Comparison of ENCODE assay signal across 8 cellular contexts in the genomic region with DNA sequence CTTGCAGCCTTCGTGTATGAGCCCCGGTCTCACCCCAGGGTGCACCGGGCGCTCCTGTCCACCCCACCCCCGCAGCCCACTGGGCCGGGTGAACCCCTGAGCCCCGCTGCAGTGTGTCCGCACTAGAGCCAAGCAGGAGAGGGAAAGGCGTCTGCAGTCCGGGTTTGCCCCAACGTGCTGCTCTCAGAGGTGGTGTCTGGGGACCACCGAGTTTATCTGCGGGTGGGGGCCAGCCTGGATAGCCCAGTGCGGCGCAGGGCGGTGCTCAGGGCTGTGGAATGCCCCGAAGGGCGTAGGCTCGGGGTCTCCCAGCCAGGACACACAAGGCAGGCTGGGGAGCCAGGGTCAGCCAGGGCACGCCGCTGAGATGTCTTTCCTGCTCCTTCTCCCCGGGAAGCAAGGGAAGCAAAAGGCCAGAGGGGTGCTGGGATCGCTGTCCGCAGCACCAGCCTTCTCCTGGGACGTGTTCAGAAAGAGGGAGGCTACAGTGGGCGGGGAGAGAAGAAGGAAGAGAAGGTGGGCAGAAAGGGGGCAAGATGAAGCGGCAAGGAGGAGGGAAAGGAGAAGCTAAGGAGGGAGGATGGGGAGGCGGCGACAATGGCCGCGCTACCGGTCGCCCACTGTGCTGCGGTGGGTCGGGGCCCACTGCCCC.
DNase-seq lines count a peak whose midpoint lies in the region; ATAC-seq and TF ChIP-seq lines count a peak whose summit lies in the region.

No MANE protein-coding gene starts in this region.

- DNase-seq in HEK293T (ENCODE audit: extremely low spot score): no peak

- no peaks in the 10 kb centered on the region; a peak in 1 of 22 replicates for H3K27me3 ChIP-seq in BLaER1 treated with 17β-estradiol and CSF1 and Interleukin-3, amounts not matched to agents 10 nM and 100 nM
- no peaks in the 10 kb centered on the region for H3K27me3 ChIP-seq in duodenal mucosa (ENCODE audit: control insufficient read depth in 1 of 2, insufficient read depth in 2 of 2, low read length in 2 of 2)
- no peaks in the 10 kb centered on the region for H3K27me3 ChIP-seq in mucosa of rectum (ENCODE audit: control insufficient read depth in 2 of 2, insufficient read depth in 2 of 2, low read length in 2 of 2)

- H3K4me1 ChIP-seq in BLaER1 treated with 17β-estradiol and CSF1 and Interleukin-3, amounts not matched to agents 10 nM and 100 nM: peaks cover 21 to 38% (median 31%) of the 10 kb centered on the region in 10 experiments
- peaks cover 11 to 25% of the 10 kb centered on the region in 2 donors for H3K4me1 ChIP-seq in duodenal mucosa (ENCODE audit: control insufficient read depth in 1 of 2, insufficient read depth in 2 of 2, low read length in 2 of 2)
- H3K4me1 ChIP-seq in mucosa of rectum (ENCODE audit: control insufficient read depth in 2 of 2, insufficient read depth in 2 of 2, low read length in 2 of 2): peaks cover 16 to 20% of the 10 kb centered on the region in 2 donors

- no peaks in the 10 kb centered on the region for H3K9me3 ChIP-seq in BLaER1 treated with 17β-estradiol and CSF1 and Interleukin-3, amounts not matched to agents 10 nM and 100 nM (replicated peaks in 1 of 11)
- H3K9me3 ChIP-seq in duodenal mucosa (ENCODE audit: control insufficient read depth in 1 of 2, low read length in 2 of 2) (no peaks in the 10 kb centered on the region), mucosa of rectum (ENCODE audit: control insufficient read depth in 2 of 2, low read length in 2 of 2) (no peaks in the 10 kb centered on the region)

- POLR2A ChIA-PET in HEK293T (lab: Yijun Ruan, JAX): interaction anchor here (0.7 kb wide), 1 partner anchor 208 kb away, joined by 3 read pairs; no protein-coding TSS in a partner anchor

- peak overlapping the region; percentile 63 to 87 (median 80); a peak in 21 of 22 replicates for H3K27ac ChIP-seq in BLaER1 treated with 17β-estradiol and CSF1 and Interleukin-3, amounts not matched to agents 10 nM and 100 nM
- H3K27ac ChIP-seq in duodenal mucosa (ENCODE audit: low read depth, low read length) (peak overlapping the region; percentile 39), mucosa of rectum (ENCODE audit: low read depth in 2 of 2, low read length in 2 of 2) (peak overlapping the region; percentile 77 to 78)

- peak overlapping the region; percentile 61 to 79 (median 64) for H3K4me3 ChIP-seq in BLaER1 treated with 17β-estradiol and CSF1 and Interleukin-3, amounts not matched to agents 10 nM and 100 nM
- peak overlapping the region; percentile 75 to 82 for H3K4me3 ChIP-seq in duodenal mucosa (ENCODE audit: low read depth in 1 of 2, low read length in 2 of 2)
- peak overlapping the region; percentile 74 to 78 for H3K4me3 ChIP-seq in mucosa of rectum (ENCODE audit: low read length in 2 of 2)

- CTCF ChIA-PET in HEK293T (lab: Yijun Ruan, JAX): interaction anchor here (0.6 kb wide), 1 partner anchor 11 kb away, joined by 3 read pairs; no protein-coding TSS in a partner anchor

- H3K36me3 ChIP-seq in BLaER1 treated with 17β-estradiol and CSF1 and Interleukin-3, amounts not matched to agents 10 nM and 100 nM: no peaks in the 10 kb centered on the region
- H3K36me3 ChIP-seq in duodenal mucosa (ENCODE audit: control insufficient read depth in 1 of 2, insufficient read depth in 2 of 2, low read length in 2 of 2) (no peaks in the 10 kb centered on the region), mucosa of rectum (ENCODE audit: control insufficient read depth in 2 of 2, insufficient read depth in 2 of 2, low read length in 2 of 2) (no peaks in the 10 kb centered on the region)

- TF ChIP-seq RAD21 in Ishikawa (IDR thresholded peaks at IDR 0.05; ENCODE audit: low read depth): no peak

- H4K20me1 ChIP-seq in BLaER1 treated with 17β-estradiol and CSF1 and Interleukin-3, amounts not matched to agents 10 nM and 100 nM: no peaks in the 10 kb centered on the region; a peak in 1 of 22 replicates

- TF ChIP-seq EP300 in Ishikawa (IDR thresholded peaks at IDR 0.05; ENCODE audit: borderline replicate concordance): no peak

- H3K9ac ChIP-seq in BLaER1 treated with 17β-estradiol and CSF1 and Interleukin-3, amounts not matched to agents 10 nM and 100 nM: peak overlapping the region; percentile 64 to 85 (median 79)
- H3K9ac ChIP-seq in duodenal mucosa (ENCODE audit: low read depth in 1 of 2, low read length in 2 of 2) (peak overlapping the region; percentile 82 to 86), mucosa of rectum (ENCODE audit: low read depth in 1 of 2, low read length in 2 of 2) (peak overlapping the region; percentile 79 to 87)

- H3K4me2 ChIP-seq in BLaER1 treated with 17β-estradiol and CSF1 and Interleukin-3, amounts not matched to agents 10 nM and 100 nM: peak overlapping the region; percentile 83 to 96 (median 89)

- no peak for ATAC-seq in HG03442 (IDR thresholded peaks at IDR 0.05; ENCODE audit: unreplicated experiment)
- no peak for ATAC-seq in HG02763 (IDR thresholded peaks at IDR 0.05; ENCODE audit: unreplicated experiment)
- no peak for ATAC-seq in GM19452 (IDR thresholded peaks at IDR 0.05; ENCODE audit: unreplicated experiment)

TF ChIP-seq in Ishikawa, 13 proteins besides CTCF, POLR2A, EP300 and RAD21:
- TF ChIP-seq REST (IDR thresholded peaks at IDR 0.05; ENCODE audit: low read depth) (peak; percentile 9; the same call in 1 of the 2 replicates), TEAD4 (IDR thresholded peaks at IDR 0.05) (no peak)

TF ChIP-seq in HEK293T, 16 proteins besides CTCF, POLR2A, EP300 and RAD21:
- TF ChIP-seq HDGF (IDR thresholded peaks at IDR 0.05; ENCODE audit: borderline replicate concordance): no peak
- TF ChIP-seq ZNF384 (IDR thresholded peaks at IDR 0.05): no peak
- TF ChIP-seq CTBP1 (IDR thresholded peaks at IDR 0.05; ENCODE audit: borderline replicate concordance): no peak
- TF ChIP-seq LEF1 (IDR thresholded peaks at IDR 0.05; ENCODE audit: borderline replicate concordance): no peak
- TF ChIP-seq FOXK2 (IDR thresholded peaks at IDR 0.05): no peak
- no peak for TF ChIP-seq L3MBTL2 (conservative IDR thresholded peaks at IDR 0.05)
- no peak for TF ChIP-seq BHLHE40 (IDR thresholded peaks at IDR 0.05; ENCODE audit: borderline replicate concordance)
- TF ChIP-seq FOXA1 (IDR thresholded peaks at IDR 0.05): no peak
- TF ChIP-seq TARDBP (IDR thresholded peaks at IDR 0.05): no peak
- no peak for TF ChIP-seq NFRKB (IDR thresholded peaks at IDR 0.05)
- no peak for TF ChIP-seq SP1 (IDR thresholded peaks at IDR 0.05)
- TF ChIP-seq PKNOX1 (IDR thresholded peaks at IDR 0.05): no peak
- no peak for TF ChIP-seq SUZ12 (IDR thresholded peaks at IDR 0.05)
- TF ChIP-seq FOXM1 (IDR thresholded peaks at IDR 0.05; ENCODE audit: borderline replicate concordance): no peak
- no peak for TF ChIP-seq ARNT (IDR thresholded peaks at IDR 0.05)
TF ChIP-seq in HEK293T: peak in this region for 0.
